In genomic region chr2:234136461-234136860, GRCh38 we compare ENCODE assay signal across 11 cellular contexts.
DNase-seq lines count a peak whose midpoint lies in the region; ATAC-seq, FAIRE-seq and TF ChIP-seq lines count a peak whose summit lies in the region.
"Had no signal": no experiment of that assay in that cellular context is flagged by ENCODE, and none has a peak within 500 bp of the region (broad histone marks: within the 10 kb centered on the region; RNA-seq: fewer than 3 reads in every experiment).

No MANE protein-coding gene starts in this region.

- H4K20me1 ChIP-seq in OCI-LY7 (ENCODE audit: insufficient read depth, low read length) (no peaks in the 10 kb centered on the region), K562 (replicated peaks; ENCODE audit: control insufficient read depth, insufficient read depth, low read length) (no peaks in the 10 kb centered on the region; the same call in 1 of the 2 replicates)

- CTCF ChIA-PET in OCI-LY7 (lab: Charles Lee; ENCODE audit: unreplicated experiment), result interaction anchor here (1.4 kb wide), 1 partner anchor 361 kb away, joined by 3 read pairs; the partner anchor contains the start of gene ARL4C
- CTCF ChIA-PET in K562 (lab: Yijun Ruan, JAX; ENCODE audit: low intra/inter-chr PET ratio), result no interaction called here

- no peak for TF ChIP-seq EP300 in K562 (IDR thresholded peaks at IDR 0.05; ENCODE audit: low read length)

- peak; percentile 38 for DNase-seq in DMS53 (lab: John Stamatoyannopoulos, UW)
- no peak for DNase-seq in DMS53 treated with DMSO at 0.1 percent for 48 hours (lab: John Stamatoyannopoulos, UW; ENCODE audit: unreplicated experiment)
- DNase-seq in OCI-LY7 (ENCODE audit: low spot score), result peak; percentile 41
- DNase-seq in K562 (ENCODE audit: extremely low read depth in 1 of 4, low spot score in 3 of 4), result no peak
- DNase-seq in natural killer cell treated with Interleukin-12 subunit alpha and Interleukin-12 subunit beta and Interleukin-15 and Interleukin-18, amount 100 ng/mL, for 72 hours (ENCODE audit: low spot score), result no peak
- DNase-seq in SHP77 (lab: John Stamatoyannopoulos, UW), result no peak
- DNase-seq in DMS114 treated with DMSO at 0.1 percent for 48 hours (lab: John Stamatoyannopoulos, UW; ENCODE audit: unreplicated experiment), result no peak
- DNase-seq: NCI-H2171 treated with DMSO at 0.1 percent for 48 hours had no signal

- H3K36me3 Mint-ChIP-seq in natural killer cell treated with Interleukin-12 subunit alpha and Interleukin-12 subunit beta and Interleukin-15 and Interleukin-18, amount 100 ng/mL, for 72 hours, result no peaks in the 10 kb centered on the region

- peak; percentile 58 for TF ChIP-seq CTCF in OCI-LY7 (conservative IDR thresholded peaks at IDR 0.05; ENCODE audit: low read length)
- no peak for TF ChIP-seq CTCF in K562 (IDR thresholded peaks at IDR 0.05 in 2 of 3, conservative IDR thresholded peaks at IDR 0.05 in 1 of 3; ENCODE audit: insufficient read depth in 2 of 3, low read depth in 1 of 3, low read length in 3 of 3)

- H3K4me2 ChIP-seq in OCI-LY7 (ENCODE audit: low read length), result no peak overlapping the region
- no peak overlapping the region for H3K4me2 ChIP-seq in K562 (ENCODE audit: insufficient read depth, low read length)

- peaks cover 0 to 2% of the 10 kb centered on the region in 2 donors for H3K27me3 Mint-ChIP-seq in natural killer cell treated with Interleukin-12 subunit alpha and Interleukin-12 subunit beta and Interleukin-15 and Interleukin-18, amount 100 ng/mL, for 72 hours

- H3K4me1 ChIP-seq in OCI-LY7 (ENCODE audit: insufficient read depth, low read length, poor library complexity, severe bottlenecking) (no peaks in the 10 kb centered on the region), K562 (replicated peaks in 1 of 2; ENCODE audit: control insufficient read depth in 2 of 2, insufficient read depth in 2 of 2, low read length in 2 of 2) (no peaks in the 10 kb centered on the region; a peak in 1 of 5 replicates)

- peaks cover 0 to 9% of the 10 kb centered on the region in 2 experiments; a peak in 1 of 5 replicates for H3K27me3 ChIP-seq in K562 (ENCODE audit: control insufficient read depth in 2 of 2, insufficient read depth in 2 of 2, low read length in 2 of 2)
- H3K27me3 ChIP-seq: cardiac muscle cell had no signal

- no peak for FAIRE-seq in K562 (lab: Jason Lieb, UNC)

- no peaks in the 10 kb centered on the region for H3K9me1 ChIP-seq in K562 (ENCODE audit: control insufficient read depth, insufficient read depth, low read length)

- no peak overlapping the region for H3K27ac ChIP-seq in OCI-LY7 (ENCODE audit: low read depth, low read length, poor library complexity, severe bottlenecking)
- no peak overlapping the region for H3K27ac ChIP-seq in K562 (ENCODE audit: extremely low read depth, low read depth, low read length)
- H3K27ac ChIP-seq: 22Rv1, cardiac muscle cell had no signal

- H3K9me2 ChIP-seq in OCI-LY7 (ENCODE audit: insufficient read depth, low read length), result no peaks in the 10 kb centered on the region

- in situ Hi-C loops in K562 (cut with MboI), result no loop called here

- no peak overlapping the region for H3K9ac ChIP-seq in K562 (ENCODE audit: insufficient read depth in 1 of 2, low read depth in 2 of 2, low read length in 2 of 2)

- H3K36me3 ChIP-seq in OCI-LY7 (ENCODE audit: insufficient read depth, low read length) (no peaks in the 10 kb centered on the region), K562 (ENCODE audit: control insufficient read depth, insufficient read depth, low read length) (no peaks in the 10 kb centered on the region)
- H3K36me3 ChIP-seq: cardiac muscle cell had no signal

- peaks cover 21 to 28% of the 10 kb centered on the region in 2 donors for H3K4me1 Mint-ChIP-seq in natural killer cell treated with Interleukin-12 subunit alpha and Interleukin-12 subunit beta and Interleukin-15 and Interleukin-18, amount 100 ng/mL, for 72 hours (ENCODE audit: low read depth in 2 of 2)

- H3K4me3 ChIP-seq in OCI-LY7 (ENCODE audit: low read depth, low read length, poor library complexity, severe bottlenecking) (no peak overlapping the region), K562 (no peak overlapping the region)
- H3K4me3 ChIP-seq: cardiac muscle cell had no signal

- no peaks in the 10 kb centered on the region for H3K9me3 Mint-ChIP-seq in natural killer cell treated with Interleukin-12 subunit alpha and Interleukin-12 subunit beta and Interleukin-15 and Interleukin-18, amount 100 ng/mL, for 72 hours

- TF ChIP-seq POLR2A in K562 (conservative IDR thresholded peaks at IDR 0.05), result no peak

- H3K9me3 ChIP-seq in OCI-LY7 (ENCODE audit: low read length) (no peaks in the 10 kb centered on the region), K562 (replicated peaks; ENCODE audit: control insufficient read depth, insufficient read depth, low read depth, low read length) (no peaks in the 10 kb centered on the region)

- intact Hi-C loops in OCI-LY7 (cut with micrococcal nuclease; ENCODE audit: unreplicated experiment), result no loop called here
- intact Hi-C loops in K562 (cut with micrococcal nuclease), result loop anchor here (5.0 to 10.0 kb wide), 2 partner anchors 271 to 408 kb away; no protein-coding TSS in a partner anchor

- no peak for TF ChIP-seq RAD21 in K562 (CRISPR knock-in tag; conservative IDR thresholded peaks at IDR 0.05 in 1 of 2, IDR thresholded peaks at IDR 0.05 in 1 of 2)

- H3K79me2 ChIP-seq in OCI-LY7 (ENCODE audit: insufficient read depth, low read depth, low read length), result no peaks in the 10 kb centered on the region
- no peaks in the 10 kb centered on the region for H3K79me2 ChIP-seq in K562 (ENCODE audit: control insufficient read depth, insufficient read depth, low read length)

- POLR2A ChIA-PET in OCI-LY7 (lab: Charles Lee) (no interaction called here), K562 (lab: Yijun Ruan, JAX) (no interaction called here)

- H3K4me3 Mint-ChIP-seq in natural killer cell treated with Interleukin-12 subunit alpha and Interleukin-12 subunit beta and Interleukin-15 and Interleukin-18, amount 100 ng/mL, for 72 hours, result no peak overlapping the region

- H2AFZ ChIP-seq in OCI-LY7 (ENCODE audit: low read length) (no peak overlapping the region; the same call in 1 of the 2 replicates), K562 (ENCODE audit: low read depth, low read length) (no peak overlapping the region)

- ATAC-seq in K562, result no peak
- ATAC-seq in natural killer cell treated with Interleukin-12 subunit alpha and Interleukin-12 subunit beta and Interleukin-15 and Interleukin-18, amount 100 ng/mL, for 72 hours, result no peak
- ATAC-seq in GM21447 (IDR thresholded peaks at IDR 0.05; ENCODE audit: unreplicated experiment), result no peak

- BruUV-seq in OCI-LY7 (replicated peaks; lab: Mats Ljungman, UMichigan), result no TSS peak
- BruUV-seq in K562 (replicated peaks; lab: Mats Ljungman, UMichigan), result no TSS peak

- peak overlapping the region; percentile 74 to 78 for H3K27ac Mint-ChIP-seq in natural killer cell treated with Interleukin-12 subunit alpha and Interleukin-12 subunit beta and Interleukin-15 and Interleukin-18, amount 100 ng/mL, for 72 hours

TF ChIP-seq in K562, 482 proteins besides CTCF, POLR2A, EP300 and RAD21:
- no peak; the same call in 1 of the 2 replicates for TF ChIP-seq NR2C1 (IDR thresholded peaks at IDR 0.05)
- 0 out of 2 replicates have a peak, but pooled peaks have one; percentile 22 for TF ChIP-seq NR2C1 (tag; IDR thresholded peaks at IDR 0.05)
- TF ChIP-seq ZNF449 (CRISPR knock-in tag; IDR thresholded peaks at IDR 0.05), result no peak

Comparison
In these comparisons a context has a peak if more than half of its experiments do, and no peak if none do; other contexts are left out.
1. DNase-seq: peak in DMS53 (single experiment) and OCI-LY7 (single experiment); none in DMS53 treated with DMSO at 0.1 percent for 48 hours (single experiment), K562 (0 of 4), natural killer cell treated with Interleukin-12 subunit alpha and Interleukin-12 subunit beta and Interleukin-15 and Interleukin-18, amount 100 ng/mL, for 72 hours (single experiment), SHP77 (0 of 2) and DMS114 treated with DMSO at 0.1 percent for 48 hours (single experiment).